In the genomic region with DNA sequence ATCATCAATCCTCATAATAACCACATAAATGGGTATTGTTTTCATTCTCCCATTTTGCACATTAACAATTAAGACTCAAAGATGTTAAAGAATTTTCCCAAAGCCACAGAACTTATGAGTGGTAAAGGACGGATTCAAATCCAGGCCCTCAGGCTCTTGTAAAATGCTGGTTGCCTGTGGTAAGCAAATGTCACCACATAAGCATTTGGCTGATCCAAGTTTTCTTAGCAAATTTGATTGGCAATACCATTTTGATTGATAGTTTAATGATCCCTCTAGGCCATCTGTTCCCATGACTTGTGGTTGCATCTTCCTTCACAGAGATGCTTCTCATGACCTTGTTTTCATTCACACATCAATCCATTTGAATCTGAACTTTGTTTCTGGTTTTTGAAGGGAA, we compare ENCODE assay signal across 18 cellular contexts.
"Had no signal": no experiment of that assay in that cellular context is flagged by ENCODE, and none has a peak within 500 bp of the region (broad histone marks: within the 10 kb centered on the region; RNA-seq: fewer than 3 reads in every experiment).

No MANE protein-coding gene starts in this region.

- H3K4me3 ChIP-seq: dorsolateral prefrontal cortex, lower lobe of right lung, prostate gland, right atrium auricular region, stomach, thyroid gland had no signal

- ATAC-seq: esophagus mucosa; foreskin keratinocyte; left ventricle myocardium superior; lower lobe of right lung; naive thymus-derived CD8-positive, alpha-beta T cell; sciatic nerve; stimulated activated effector memory CD8-positive, alpha-beta T cell treated with anti-CD3 and anti-CD28 coated beads, Interleukin-12 subunit alpha, Interleukin-12 subunit beta, amount 100 ng/mL, for 72 hours had no signal

- DNase-seq: dorsolateral prefrontal cortex; effector CD4-positive, alpha-beta T cell; left ventricle myocardium superior; lower lobe of right lung; naive thymus-derived CD8-positive, alpha-beta T cell; nephron progenitor cell; nucleus accumbens; stimulated activated CD4-positive, alpha-beta T cell treated with anti-CD3 and anti-CD28 coated beads, Interleukin-2, amount 100 ng/mL, for 24 hours; stimulated activated CD4-positive, alpha-beta T cell treated with anti-CD3 and anti-CD28 coated beads, Interleukin-4, amount 100 ng/mL, for 24 hours; stimulated activated naive CD4-positive, alpha-beta T cell treated with Interleukin-2 at 50 U/mL for 16 hours; stomach; thyroid gland had no signal
